Comparison of ENCODE assay signal across 19 cellular contexts in genomic region chr2:158378926-158379325, GRCh38.
DNase-seq lines count a peak whose midpoint lies in the region; ATAC-seq and TF ChIP-seq lines count a peak whose summit lies in the region.
"Had no signal": no experiment of that assay in that cellular context is flagged by ENCODE, and none has a peak within 500 bp of the region (broad histone marks: within the 10 kb centered on the region; RNA-seq: fewer than 3 reads in every experiment).

No MANE protein-coding gene starts in this region.

- H3K4me1 ChIP-seq in mucosa of descending colon (ENCODE audit: low read depth): no peaks in the 10 kb centered on the region
- H3K4me1 ChIP-seq: BLaER1, Caco-2, HAP-1 had no signal

- DNase-seq in AG10803 (ENCODE audit: low read depth): peak; percentile 82
- peak; percentile 42 for DNase-seq in EL
- peak; percentile 9 for DNase-seq in MV-4-11 (lab: John Stamatoyannopoulos, UW)
- DNase-seq in fibroblast of mammary gland (ENCODE audit: low read depth): peak; percentile 10
- DNase-seq in GM20000 (ENCODE audit: low spot score): no peak
- DNase-seq in glomerular visceral epithelial cell (ENCODE audit: extremely low spot score): no peak
- DNase-seq in NCI-H2227 (lab: John Stamatoyannopoulos, UW; ENCODE audit: unreplicated experiment): no peak
- no peak for DNase-seq in mucosa of descending colon
- DNase-seq: Caco-2; CD4-positive, CD25-positive, alpha-beta regulatory T cell; CD8-positive, alpha-beta T cell; DMS153; DND-41; GF-D8; GOT3; HFFc6 had no signal

- TF ChIP-seq CTCF in AG10803 (conservative IDR thresholded peaks at IDR 0.05; ENCODE audit: low read length) (no peak), fibroblast of mammary gland (conservative IDR thresholded peaks at IDR 0.05; ENCODE audit: control insufficient read depth, insufficient read depth, low read depth, low read length) (no peak), GM20000 (IDR thresholded peaks at IDR 0.05; ENCODE audit: extremely low read depth, missing control alignments) (no peak), mucosa of descending colon (IDR thresholded peaks at IDR 0.05) (no peak)

- ATAC-seq in mucosa of descending colon: no peak
- ATAC-seq: CD8-positive, alpha-beta T cell; GM12878 had no signal

- intact Hi-C loops in mucosa of descending colon (cut with DNase I, micrococcal nuclease): no loop called here

- no peaks in the 10 kb centered on the region for H3K36me3 ChIP-seq in mucosa of descending colon (ENCODE audit: low read depth)
- H3K36me3 ChIP-seq: BLaER1, HAP-1 had no signal

- no peak overlapping the region for H3K4me3 ChIP-seq in AG10803 (ENCODE audit: low read length)
- H3K4me3 ChIP-seq in fibroblast of mammary gland (ENCODE audit: control insufficient read depth, low read depth, low read length): no peak overlapping the region
- no peak overlapping the region for H3K4me3 ChIP-seq in mucosa of descending colon
- H3K4me3 ChIP-seq: BLaER1, GM12878, HAP-1 had no signal

- no peaks in the 10 kb centered on the region for H3K9me3 ChIP-seq in mucosa of descending colon
- H3K9me3 ChIP-seq: BLaER1, Caco-2, HAP-1 had no signal

Comparison
In these comparisons a context has a peak if more than half of its experiments do, and no peak if none do; other contexts are left out.
1. DNase-seq: peak in AG10803 (single experiment), EL (single experiment), MV-4-11 (single experiment) and fibroblast of mammary gland (single experiment); none in GM20000 (single experiment), glomerular visceral epithelial cell (single experiment), NCI-H2227 (single experiment) and mucosa of descending colon (0 of 3).